15 cellular contexts compared by ENCODE assay signal in genomic region chr3:187019542-187020072, GRCh38.
DNase-seq lines count a peak whose midpoint lies in the region; ATAC-seq and TF ChIP-seq lines count a peak whose summit lies in the region.
"Had no signal": no experiment of that assay in that cellular context is flagged by ENCODE, and none has a peak within 500 bp of the region (broad histone marks: within the 10 kb centered on the region; RNA-seq: fewer than 3 reads in every experiment).

No MANE protein-coding gene starts in this region.

- DNase-seq in activated CD4-positive, alpha-beta T cell treated with anti-CD3 and anti-CD28 coated beads for 36 hours, result no peak
- no peak for DNase-seq in activated CD4-positive, alpha-beta T cell treated with anti-CD3 and anti-CD28 coated beads for 48 hours
- DNase-seq in GM13977 (ENCODE audit: low spot score), result no peak
- no peak for DNase-seq in activated CD8-positive, alpha-beta T cell treated with anti-CD3 and anti-CD28 coated beads for 36 hours
- DNase-seq in naive thymus-derived CD8-positive, alpha-beta T cell, result no peak
- no peak for DNase-seq in ecto neural progenitor cell (ENCODE audit: low spot score)
- no peak for DNase-seq in globus pallidus (ENCODE audit: low spot score)
- no peak for DNase-seq in HAP-1 (ENCODE audit: low spot score in 2 of 2)
- DNase-seq: activated CD4-positive, alpha-beta T cell treated with anti-CD3 and anti-CD28 coated beads for 4 hours; aorta; effector CD4-positive, alpha-beta T cell; left colon; NCI-H510A treated with DMSO at 0.1 percent for 48 hours; SIG-M5; upper lobe of right lung had no signal

- peaks cover 22% of the 10 kb centered on the region for H3K36me3 Mint-ChIP-seq in activated CD4-positive, alpha-beta T cell treated with anti-CD3 and anti-CD28 coated beads for 36 hours (ENCODE audit: low read depth)
- peaks cover 20% of the 10 kb centered on the region for H3K36me3 Mint-ChIP-seq in activated CD8-positive, alpha-beta T cell treated with anti-CD3 and anti-CD28 coated beads for 36 hours (ENCODE audit: low read depth)
- H3K36me3 Mint-ChIP-seq in naive thymus-derived CD8-positive, alpha-beta T cell, result peaks cover 0 to 16% (median 13%) of the 10 kb centered on the region in 3 donors

- no peaks in the 10 kb centered on the region for H3K27me3 Mint-ChIP-seq in activated CD4-positive, alpha-beta T cell treated with anti-CD3 and anti-CD28 coated beads for 36 hours
- no peaks in the 10 kb centered on the region for H3K27me3 Mint-ChIP-seq in activated CD8-positive, alpha-beta T cell treated with anti-CD3 and anti-CD28 coated beads for 36 hours
- no peaks in the 10 kb centered on the region for H3K27me3 Mint-ChIP-seq in naive thymus-derived CD8-positive, alpha-beta T cell

- peaks cover 53% of the 10 kb centered on the region for H3K4me1 Mint-ChIP-seq in activated CD4-positive, alpha-beta T cell treated with anti-CD3 and anti-CD28 coated beads for 36 hours
- H3K4me1 Mint-ChIP-seq in activated CD8-positive, alpha-beta T cell treated with anti-CD3 and anti-CD28 coated beads for 36 hours (ENCODE audit: low read depth), result peaks cover 50% of the 10 kb centered on the region
- peaks cover 25 to 91% (median 79%) of the 10 kb centered on the region in 4 donors for H3K4me1 Mint-ChIP-seq in naive thymus-derived CD8-positive, alpha-beta T cell

- H3K27me3 ChIP-seq in HAP-1 (ENCODE audit: low read depth), result no peaks in the 10 kb centered on the region
- H3K27me3 ChIP-seq: upper lobe of right lung had no signal

- peak; percentile 35 for TF ChIP-seq CTCF in GM13977 (IDR thresholded peaks at IDR 0.05; ENCODE audit: extremely low read depth, insufficient read depth, missing control alignments)
- no peak for TF ChIP-seq CTCF in activated CD8-positive, alpha-beta T cell treated with anti-CD3 and anti-CD28 coated beads for 36 hours (IDR thresholded peaks at IDR 0.05)

- H3K36me3 ChIP-seq in HAP-1 (replicated peaks), result no peaks in the 10 kb centered on the region; the same call in 1 of the 2 replicates
- H3K36me3 ChIP-seq: upper lobe of right lung had no signal

- H3K4me1 ChIP-seq in HAP-1, result no peaks in the 10 kb centered on the region

- H3K27ac Mint-ChIP-seq in activated CD4-positive, alpha-beta T cell treated with anti-CD3 and anti-CD28 coated beads for 36 hours, result peak overlapping the region; percentile 74
- peak overlapping the region; percentile 40 for H3K27ac Mint-ChIP-seq in activated CD8-positive, alpha-beta T cell treated with anti-CD3 and anti-CD28 coated beads for 36 hours
- H3K27ac Mint-ChIP-seq in naive thymus-derived CD8-positive, alpha-beta T cell, result peak overlapping the region; percentile 65 to 99 (median 85)

- H3K9me3 ChIP-seq in HAP-1, result no peaks in the 10 kb centered on the region
- H3K9me3 ChIP-seq: upper lobe of right lung had no signal

- H3K9me3 Mint-ChIP-seq in activated CD4-positive, alpha-beta T cell treated with anti-CD3 and anti-CD28 coated beads for 36 hours (ENCODE audit: low read depth), result peaks cover 2% of the 10 kb centered on the region
- peaks cover 2% of the 10 kb centered on the region for H3K9me3 Mint-ChIP-seq in activated CD8-positive, alpha-beta T cell treated with anti-CD3 and anti-CD28 coated beads for 36 hours
- H3K9me3 Mint-ChIP-seq in naive thymus-derived CD8-positive, alpha-beta T cell, result no peaks in the 10 kb centered on the region

- no peak overlapping the region for H3K4me3 ChIP-seq in HAP-1
- H3K4me3 ChIP-seq: upper lobe of right lung had no signal

- intact Hi-C loops in activated CD4-positive, alpha-beta T cell treated with anti-CD3 and anti-CD28 coated beads for 36 hours (cut with DNase I, micrococcal nuclease), result no loop called here
- intact Hi-C loops in activated CD8-positive, alpha-beta T cell treated with anti-CD3 and anti-CD28 coated beads for 36 hours (cut with micrococcal nuclease), result no loop called here

- POLR2A ChIA-PET in activated CD4-positive, alpha-beta T cell treated with anti-CD3 and anti-CD28 coated beads for 36 hours (lab: Charles Lee), result no interaction called here
- POLR2A ChIA-PET in activated CD8-positive, alpha-beta T cell treated with anti-CD3 and anti-CD28 coated beads for 36 hours (lab: Charles Lee), result interaction anchor here (0.5 to 1.1 kb wide), 3 partner anchors 19 to 215 kb away, joined by 3 read pairs; no protein-coding TSS in a partner anchor
- POLR2A ChIA-PET in naive thymus-derived CD8-positive, alpha-beta T cell (lab: Charles Lee), result no interaction called here

- CTCF ChIA-PET in activated CD4-positive, alpha-beta T cell treated with anti-CD3 and anti-CD28 coated beads for 36 hours (lab: Charles Lee), result interaction anchor here (0.6 to 1.7 kb wide), 3 partner anchors 8 to 985 kb away, joined by 3 to 8 read pairs (median 3); no protein-coding TSS in a partner anchor
- CTCF ChIA-PET in activated CD8-positive, alpha-beta T cell treated with anti-CD3 and anti-CD28 coated beads for 36 hours (lab: Charles Lee), result interaction anchor here (0.7 to 1.8 kb wide), 3 partner anchors 8 to 170 kb away, joined by 3 to 4 read pairs (median 4); no protein-coding TSS in a partner anchor

- in situ Hi-C loops in GM13977 (cut with MboI; ENCODE audit: low pct_unique_long_range_greater_than_20kb, low sequenced_read_pairs, unreplicated experiment), result no loop called here
- in situ Hi-C loops in HAP-1 (cut with MboI; ENCODE audit: low sequenced_read_pairs), result no loop called here

- ATAC-seq in activated CD4-positive, alpha-beta T cell treated with anti-CD3 and anti-CD28 coated beads for 36 hours, result no peak
- ATAC-seq in activated CD8-positive, alpha-beta T cell treated with anti-CD3 and anti-CD28 coated beads for 36 hours, result no peak
- ATAC-seq in naive thymus-derived CD8-positive, alpha-beta T cell, result no peak
- ATAC-seq: left colon, upper lobe of right lung had no signal

- H3K4me3 Mint-ChIP-seq in activated CD4-positive, alpha-beta T cell treated with anti-CD3 and anti-CD28 coated beads for 36 hours, result peak overlapping the region; percentile 6
- H3K4me3 Mint-ChIP-seq in activated CD8-positive, alpha-beta T cell treated with anti-CD3 and anti-CD28 coated beads for 36 hours, result no peak overlapping the region
- H3K4me3 Mint-ChIP-seq in naive thymus-derived CD8-positive, alpha-beta T cell, result peak overlapping the region in 8 of 10 donors; percentile 1 to 70 (median 56)
